In genomic region chr4:6857009-6857882, GRCh38 we compare ENCODE assay signal across 1 cellular context.
TF ChIP-seq lines count a peak whose summit lies in the region.

No MANE protein-coding gene starts in this region.

TF ChIP-seq in GM12878, 131 proteins besides CTCF, POLR2A, EP300 and RAD21:
- peak; percentile 43; the same call in 1 of the 2 replicates for TF ChIP-seq PKNOX1 (IDR thresholded peaks at IDR 0.05)
- no peak for TF ChIP-seq POLR2AphosphoS2 (IDR thresholded peaks at IDR 0.05; ENCODE audit: low read depth, low read length)
- no peak for TF ChIP-seq NKRF (conservative IDR thresholded peaks at IDR 0.05)
- TF ChIP-seq MYC (IDR thresholded peaks at IDR 0.05; ENCODE audit: insufficient read depth, insufficient read length, insufficient replicate concordance, low read length, severe bottlenecking): no peak
- TF ChIP-seq HDGF (IDR thresholded peaks at IDR 0.05): no peak
